ENCODE assay signal across 21 cellular contexts in genomic region chr17:50620237-50620636, GRCh38. TPM values are rescaled to one million over a fixed set of nuclear protein-coding genes. Genes with fewer than 3 reads are reported as not detected.
"Had no signal": no experiment of that assay in that cellular context is flagged by ENCODE, and none has a peak within 500 bp of the region (broad histone marks: within the 10 kb centered on the region; RNA-seq: fewer than 3 reads in every experiment).

No MANE protein-coding gene starts in this region.

- H3K9me3 ChIP-seq: body of pancreas, gastrocnemius medialis, left ventricle myocardium inferior, transverse colon had no signal

- H3K4me3 Mint-ChIP-seq: activated CD4-positive, alpha-beta T cell treated with anti-CD3 and anti-CD28 coated beads, Interleukin-2, amount 10 ng/mL, durations not matched to agents 24 days and 14 days; activated CD8-positive, alpha-beta memory T cell treated with anti-CD3 and anti-CD28 coated beads, Interleukin-2, amount 10 ng/mL, durations not matched to agents 7 days and 5 days; activated CD8-positive, alpha-beta T cell treated with anti-CD3 and anti-CD28 coated beads for 36 hours; activated naive CD4-positive, alpha-beta T cell treated with anti-CD3 and anti-CD28 coated beads, Interleukin-2, amount 10 ng/mL, durations not matched to agents 7 days and 5 days; nephron progenitor cell; stimulated activated effector memory CD8-positive, alpha-beta T cell treated with anti-CD3 and anti-CD28 coated beads, Interleukin-12 subunit alpha, Interleukin-12 subunit beta, amount 100 ng/mL, for 72 hours; stimulated activated naive CD8-positive, alpha-beta T cell treated with anti-CD3 and anti-CD28 coated beads, Interleukin-15, amount 100 ng/mL, for 72 hours; T-helper 17 cell had no signal

- H3K36me3 Mint-ChIP-seq: activated CD8-positive, alpha-beta memory T cell treated with anti-CD3 and anti-CD28 coated beads, Interleukin-2, amount 10 ng/mL, durations not matched to agents 7 days and 5 days; activated naive CD4-positive, alpha-beta T cell treated with anti-CD3 and anti-CD28 coated beads, Interleukin-2, amount 10 ng/mL, durations not matched to agents 7 days and 5 days; stimulated activated effector memory CD8-positive, alpha-beta T cell treated with anti-CD3 and anti-CD28 coated beads, Interleukin-12 subunit alpha, Interleukin-12 subunit beta, amount 100 ng/mL, for 72 hours had no signal

- DNase-seq: activated CD4-positive, alpha-beta T cell treated with anti-CD3 and anti-CD28 coated beads, Interleukin-2, amount 10 ng/mL, durations not matched to agents 24 days and 14 days; activated CD8-positive, alpha-beta memory T cell treated with anti-CD3 and anti-CD28 coated beads, Interleukin-2, amount 10 ng/mL, durations not matched to agents 7 days and 5 days; activated CD8-positive, alpha-beta T cell treated with anti-CD3 and anti-CD28 coated beads for 36 hours; activated effector memory CD4-positive, alpha-beta T cell treated with anti-CD3 and anti-CD28 coated beads, Interleukin-2, amount 50 U/mL, for 16 hours; activated naive CD4-positive, alpha-beta T cell treated with anti-CD3 and anti-CD28 coated beads, Interleukin-2, amount 10 ng/mL, durations not matched to agents 7 days and 5 days; activated T-cell treated with anti-CD3 and anti-CD28 coated beads for 4 hours; body of pancreas; effector memory CD4-positive, alpha-beta T cell; gastrocnemius medialis; hippocampal formation; left ventricle myocardium inferior; nephron progenitor cell; small intestine; stimulated activated CD4-positive, alpha-beta T cell treated with anti-CD3 and anti-CD28 coated beads, Interleukin-2, amount 100 ng/mL, for 24 hours; stimulated activated naive CD8-positive, alpha-beta T cell treated with anti-CD3 and anti-CD28 coated beads, Interleukin-15, amount 100 ng/mL, for 72 hours; T-helper 17 cell; transverse colon had no signal

- H3K27me3 ChIP-seq: body of pancreas, transverse colon had no signal

- H3K4me1 ChIP-seq: body of pancreas, gastrocnemius medialis, left ventricle myocardium inferior, transverse colon had no signal

- H3K36me3 ChIP-seq: gastrocnemius medialis, left ventricle myocardium inferior, transverse colon had no signal

- H3K4me1 Mint-ChIP-seq: activated CD8-positive, alpha-beta memory T cell treated with anti-CD3 and anti-CD28 coated beads, Interleukin-2, amount 10 ng/mL, durations not matched to agents 7 days and 5 days; activated naive CD4-positive, alpha-beta T cell treated with anti-CD3 and anti-CD28 coated beads, Interleukin-2, amount 10 ng/mL, durations not matched to agents 7 days and 5 days; stimulated activated effector memory CD8-positive, alpha-beta T cell treated with anti-CD3 and anti-CD28 coated beads, Interleukin-12 subunit alpha, Interleukin-12 subunit beta, amount 100 ng/mL, for 72 hours; stimulated activated naive CD8-positive, alpha-beta T cell treated with anti-CD3 and anti-CD28 coated beads, Interleukin-15, amount 100 ng/mL, for 72 hours had no signal

- H3K27ac Mint-ChIP-seq: activated CD4-positive, alpha-beta T cell treated with anti-CD3 and anti-CD28 coated beads, Interleukin-2, amount 10 ng/mL, durations not matched to agents 24 days and 14 days; activated CD8-positive, alpha-beta memory T cell treated with anti-CD3 and anti-CD28 coated beads, Interleukin-2, amount 10 ng/mL, durations not matched to agents 7 days and 5 days; activated CD8-positive, alpha-beta T cell treated with anti-CD3 and anti-CD28 coated beads for 36 hours; activated naive CD4-positive, alpha-beta T cell treated with anti-CD3 and anti-CD28 coated beads, Interleukin-2, amount 10 ng/mL, durations not matched to agents 7 days and 5 days; stimulated activated effector memory CD8-positive, alpha-beta T cell treated with anti-CD3 and anti-CD28 coated beads, Interleukin-12 subunit alpha, Interleukin-12 subunit beta, amount 100 ng/mL, for 72 hours had no signal

- H3K4me3 ChIP-seq: body of pancreas, gastrocnemius medialis, left ventricle myocardium inferior, transverse colon had no signal

- H3K27ac ChIP-seq: body of pancreas, gastrocnemius medialis, left ventricle myocardium inferior, transverse colon had no signal

- H3K9me3 Mint-ChIP-seq: activated CD4-positive, alpha-beta T cell treated with anti-CD3 and anti-CD28 coated beads, Interleukin-2, amount 10 ng/mL, durations not matched to agents 24 days and 14 days; activated CD8-positive, alpha-beta T cell treated with anti-CD3 and anti-CD28 coated beads for 36 hours; activated naive CD4-positive, alpha-beta T cell treated with anti-CD3 and anti-CD28 coated beads, Interleukin-2, amount 10 ng/mL, durations not matched to agents 7 days and 5 days; nephron progenitor cell; stimulated activated effector memory CD8-positive, alpha-beta T cell treated with anti-CD3 and anti-CD28 coated beads, Interleukin-12 subunit alpha, Interleukin-12 subunit beta, amount 100 ng/mL, for 72 hours; stimulated activated naive CD8-positive, alpha-beta T cell treated with anti-CD3 and anti-CD28 coated beads, Interleukin-15, amount 100 ng/mL, for 72 hours had no signal

- FAIRE-seq: small intestine, urothelium cell line had no signal

- ATAC-seq: activated CD8-positive, alpha-beta memory T cell treated with anti-CD3 and anti-CD28 coated beads, Interleukin-2, amount 10 ng/mL, durations not matched to agents 7 days and 5 days; activated CD8-positive, alpha-beta T cell treated with anti-CD3 and anti-CD28 coated beads for 36 hours; body of pancreas; gastrocnemius medialis; sciatic nerve; stimulated activated effector memory CD8-positive, alpha-beta T cell treated with anti-CD3 and anti-CD28 coated beads, Interleukin-12 subunit alpha, Interleukin-12 subunit beta, amount 100 ng/mL, for 72 hours; stimulated activated naive CD8-positive, alpha-beta T cell treated with anti-CD3 and anti-CD28 coated beads, Interleukin-15, amount 100 ng/mL, for 72 hours; T-helper 17 cell had no signal

RNA-seq across cellular contexts. Expression of gene ABCC3, which starts 14.4 kb away (rescaled TPM):
- total RNA-seq: activated CD4-positive, alpha-beta T cell treated with anti-CD3 and anti-CD28 coated beads, Interleukin-2, amount 10 ng/mL, durations not matched to agents 24 days and 14 days; activated CD8-positive, alpha-beta memory T cell treated with anti-CD3 and anti-CD28 coated beads, Interleukin-2, amount 10 ng/mL, durations not matched to agents 7 days and 5 days; activated CD8-positive, alpha-beta T cell treated with anti-CD3 and anti-CD28 coated beads for 36 hours had no signal

RNA-seq across cellular contexts. Expression of gene CACNA1G, which starts 59.7 kb away (rescaled TPM):
- total RNA-seq: activated CD8-positive, alpha-beta memory T cell treated with anti-CD3 and anti-CD28 coated beads, Interleukin-2, amount 10 ng/mL, durations not matched to agents 7 days and 5 days; lung microvascular endothelial cell had no signal
